Comparison of ENCODE assay signal across 11 cellular contexts in genomic region chr4:139886798-139887197, GRCh38.
A peak's percentile ranks its signal among the peaks of the same experiment; 100 is the strongest.
DNase-seq lines count a peak whose midpoint lies in the region; ATAC-seq and TF ChIP-seq lines count a peak whose summit lies in the region.
"Had no signal": no experiment of that assay in that cellular context is flagged by ENCODE, and none has a peak within 500 bp of the region (broad histone marks: within the 10 kb centered on the region; RNA-seq: fewer than 3 reads in every experiment).

No MANE protein-coding gene starts in this region.

- H3K9me3 ChIP-seq in Karpas-422 (ENCODE audit: low read length) (no peaks in the 10 kb centered on the region), body of pancreas (no peaks in the 10 kb centered on the region), left lung (no peaks in the 10 kb centered on the region), stomach smooth muscle (ENCODE audit: control insufficient read depth in 2 of 2, low read length in 2 of 2) (peaks cover 4 to 5% of the 10 kb centered on the region in 2 donors)

- no peak overlapping the region for H2AFZ ChIP-seq in Karpas-422 (ENCODE audit: low read length)

- H3K9me2 ChIP-seq in Karpas-422 (replicated peaks; ENCODE audit: insufficient read depth, low read length) = no peaks in the 10 kb centered on the region

- intact Hi-C loops in body of pancreas (cut with DNase I) (no loop called here), left lung (cut with DNase I) (no loop called here)

- no peak for TF ChIP-seq POLR2A in body of pancreas (IDR thresholded peaks at IDR 0.05)

- no peaks in the 10 kb centered on the region for H3K27me3 Mint-ChIP-seq in activated naive CD8-positive, alpha-beta T cell treated with anti-CD3 and anti-CD28 coated beads, Interleukin-2, amount 50 U/mL, for 24 hours

- peak overlapping the region; percentile 85 for H3K27ac ChIP-seq in Karpas-422 (ENCODE audit: low read length)
- peak overlapping the region in 2 of 4 donors; percentile 3 to 9 for H3K27ac ChIP-seq in body of pancreas
- H3K27ac ChIP-seq in left lung = peak overlapping the region; percentile 57 to 75
- no peak overlapping the region for H3K27ac ChIP-seq in stomach smooth muscle (ENCODE audit: low read length)

- peaks cover 55% of the 10 kb centered on the region for H3K4me1 ChIP-seq in Karpas-422 (ENCODE audit: low read length)
- peaks cover 5% of the 10 kb centered on the region for H3K4me1 ChIP-seq in body of pancreas
- peaks cover 7 to 45% of the 10 kb centered on the region in 2 donors for H3K4me1 ChIP-seq in left lung
- H3K4me1 ChIP-seq in stomach smooth muscle (ENCODE audit: control insufficient read depth, insufficient read depth, low read length) = peaks cover 11% of the 10 kb centered on the region

- H3K4me3 Mint-ChIP-seq in activated naive CD8-positive, alpha-beta T cell treated with anti-CD3 and anti-CD28 coated beads, Interleukin-2, amount 50 U/mL, for 24 hours = no peak overlapping the region
- H3K4me3 Mint-ChIP-seq: stimulated activated naive B cell treated with anti-CD40 and anti-IgM and Interleukin-4, amounts not matched to agents 10 μg/mL and 1 μg/mL and 100 μg/mL, for 72 hours had no signal

- no peaks in the 10 kb centered on the region for H3K27me3 ChIP-seq in Karpas-422 (ENCODE audit: low read length)
- H3K27me3 ChIP-seq in body of pancreas = no peaks in the 10 kb centered on the region
- H3K27me3 ChIP-seq in left lung = no peaks in the 10 kb centered on the region
- H3K27me3 ChIP-seq in stomach smooth muscle (ENCODE audit: control insufficient read depth in 1 of 2, insufficient read depth in 2 of 2, low read length in 2 of 2) = no peaks in the 10 kb centered on the region

- no peaks in the 10 kb centered on the region for H4K20me1 ChIP-seq in Karpas-422 (ENCODE audit: insufficient read depth, low read depth, low read length)

- 15 to 22% methylated on average over 8 of the region's 8 CpGs for WGBS in body of pancreas, 2 donors

- peak overlapping the region; percentile 64 for H3K4me2 ChIP-seq in Karpas-422 (ENCODE audit: low read depth, low read length, poor library complexity, severe bottlenecking)

- ATAC-seq in body of pancreas (peak; percentile 12), left lung (no peak), HG02571 (IDR thresholded peaks at IDR 0.05; ENCODE audit: unreplicated experiment) (no peak)
- no peak for ATAC-seq in activated naive CD8-positive, alpha-beta T cell treated with anti-CD3 and anti-CD28 coated beads, Interleukin-2, amount 50 U/mL, for 24 hours

- peaks cover 4% of the 10 kb centered on the region for H3K4me1 Mint-ChIP-seq in activated naive CD8-positive, alpha-beta T cell treated with anti-CD3 and anti-CD28 coated beads, Interleukin-2, amount 50 U/mL, for 24 hours

- peak overlapping the region; percentile 50 for H3K4me3 ChIP-seq in Karpas-422 (ENCODE audit: low read length)
- H3K4me3 ChIP-seq in body of pancreas = no peak overlapping the region
- peak overlapping the region; percentile 10 to 18 for H3K4me3 ChIP-seq in left lung
- peak overlapping the region; percentile 58 to 63 for H3K4me3 ChIP-seq in stomach smooth muscle (ENCODE audit: low read length in 2 of 2)

- H3K36me3 Mint-ChIP-seq in activated naive CD8-positive, alpha-beta T cell treated with anti-CD3 and anti-CD28 coated beads, Interleukin-2, amount 50 U/mL, for 24 hours (ENCODE audit: low read depth) = peaks cover 4% of the 10 kb centered on the region

- H3K9me3 Mint-ChIP-seq in activated naive CD8-positive, alpha-beta T cell treated with anti-CD3 and anti-CD28 coated beads, Interleukin-2, amount 50 U/mL, for 24 hours = peaks cover 8% of the 10 kb centered on the region

- TF ChIP-seq CTCF in body of pancreas (IDR thresholded peaks at IDR 0.05) (no peak), left lung (IDR thresholded peaks at IDR 0.05) (no peak)

- H3K9ac ChIP-seq in Karpas-422 (ENCODE audit: low read length) = peak overlapping the region; percentile 52
- no peak overlapping the region for H3K9ac ChIP-seq in stomach smooth muscle (ENCODE audit: low read length in 2 of 2)

- H3K79me2 ChIP-seq in Karpas-422 (ENCODE audit: low read length) = peaks cover 59% of the 10 kb centered on the region

- H3K36me3 ChIP-seq in Karpas-422 (ENCODE audit: insufficient read depth, low read length) = no peaks in the 10 kb centered on the region
- no peaks in the 10 kb centered on the region for H3K36me3 ChIP-seq in body of pancreas (replicated peaks in 1 of 2; ENCODE audit: insufficient read depth in 1 of 2, low read depth in 2 of 2)
- H3K36me3 ChIP-seq in left lung = no peaks in the 10 kb centered on the region
- no peaks in the 10 kb centered on the region for H3K36me3 ChIP-seq in stomach smooth muscle (ENCODE audit: control insufficient read depth in 2 of 2, insufficient read depth in 2 of 2, low read length in 2 of 2)

- DNase-seq in Karpas-422 = no peak
- no peak for DNase-seq in body of pancreas
- DNase-seq in left lung = no peak
- no peak for DNase-seq in activated naive CD8-positive, alpha-beta T cell treated with anti-CD3 and anti-CD28 coated beads, Interleukin-2, amount 50 U/mL, for 24 hours
- DNase-seq in cerebellar cortex (ENCODE audit: low spot score) = no peak
- DNase-seq: activated CD4-positive, alpha-beta T cell treated with anti-CD3 and anti-CD28 coated beads for 48 hours; NCI-H524 treated with DMSO at 0.1 percent for 48 hours; stimulated activated CD4-positive, alpha-beta T cell treated with anti-CD3 and anti-CD28 coated beads, Interleukin-1b, Interleukin-23, amount 100 ng/mL, for 48 hours; stimulated activated naive B cell treated with anti-CD40 and anti-IgM and Interleukin-4, amounts not matched to agents 10 μg/mL and 1 μg/mL and 100 μg/mL, for 72 hours had no signal

- no peak overlapping the region for H3K27ac Mint-ChIP-seq in activated naive CD8-positive, alpha-beta T cell treated with anti-CD3 and anti-CD28 coated beads, Interleukin-2, amount 50 U/mL, for 24 hours
- H3K27ac Mint-ChIP-seq: stimulated activated naive B cell treated with anti-CD40 and anti-IgM and Interleukin-4, amounts not matched to agents 10 μg/mL and 1 μg/mL and 100 μg/mL, for 72 hours had no signal

Comparison
In these comparisons a context has a peak if more than half of its experiments do, and no peak if none do; other contexts are left out.
1. H3K4me3 ChIP-seq: peak in Karpas-422 (single experiment), left lung (2 of 2) and stomach smooth muscle (2 of 2); none in body of pancreas (0 of 2).